ENCODE assay signal across 8 cellular contexts in genomic region chr2:8837795-8838140, GRCh38. TPM values are rescaled to one million over a fixed set of nuclear protein-coding genes. Genes with fewer than 3 reads are reported as not detected.
A peak's percentile ranks its signal among the peaks of the same experiment; 100 is the strongest.
DNase-seq lines count a peak whose midpoint lies in the region; ATAC-seq lines count a peak whose summit lies in the region.

No MANE protein-coding gene starts in this region.

- H3K36me3 ChIP-seq in aorta (ENCODE audit: control insufficient read depth in 1 of 2, insufficient read depth in 2 of 2, low read length in 1 of 2): no peaks in the 10 kb centered on the region

- 65 to 72% methylated on average over 11 of the region's 11 CpGs for WGBS in aorta, 2 donors

- no peak for DNase-seq in Right ventricle myocardium superior
- no peak for DNase-seq in Right ventricle myocardium inferior (ENCODE audit: missing footprints)
- DNase-seq in activated naive CD8-positive, alpha-beta T cell treated with anti-CD3 and anti-CD28 coated beads, Interleukin-2, amount 50 U/mL, for 24 hours: no peak
- DNase-seq in memory B cell (ENCODE audit: low spot score in 2 of 2): no peak
- no peak for DNase-seq in aorta
- DNase-seq in DMS79 (lab: John Stamatoyannopoulos, UW): no peak
- no peak for DNase-seq in OCI-M2 (lab: John Stamatoyannopoulos, UW; ENCODE audit: unreplicated experiment)

- peaks cover 37% of the 10 kb centered on the region for H3K4me1 Mint-ChIP-seq in activated naive CD8-positive, alpha-beta T cell treated with anti-CD3 and anti-CD28 coated beads, Interleukin-2, amount 50 U/mL, for 24 hours
- H3K4me1 Mint-ChIP-seq in memory B cell: peaks cover 29% of the 10 kb centered on the region

- peak overlapping the region in 1 of 2 donors; percentile 16 for H3K27ac ChIP-seq in aorta (ENCODE audit: low read depth in 1 of 2, low read length in 2 of 2)

- H3K4me1 ChIP-seq in aorta (ENCODE audit: control insufficient read depth in 1 of 2, insufficient read depth in 2 of 2, low read length in 2 of 2): no peaks in the 10 kb centered on the region

- peak overlapping the region; percentile 31 for H3K27ac Mint-ChIP-seq in activated naive CD8-positive, alpha-beta T cell treated with anti-CD3 and anti-CD28 coated beads, Interleukin-2, amount 50 U/mL, for 24 hours
- peak overlapping the region; percentile 95 for H3K27ac Mint-ChIP-seq in memory B cell

- H3K27me3 Mint-ChIP-seq in activated naive CD8-positive, alpha-beta T cell treated with anti-CD3 and anti-CD28 coated beads, Interleukin-2, amount 50 U/mL, for 24 hours: no peaks in the 10 kb centered on the region
- H3K27me3 Mint-ChIP-seq in memory B cell: peaks cover 5% of the 10 kb centered on the region

- ATAC-seq in Right ventricle myocardium superior (ENCODE audit: poor library complexity) (peak; percentile 6), Right ventricle myocardium inferior (no peak), memory B cell (ENCODE audit: low read depth) (no peak), aorta (ENCODE audit: low FRiP score) (peak; percentile 13), HG02610 (IDR thresholded peaks at IDR 0.05; ENCODE audit: unreplicated experiment) (no peak)
- ATAC-seq in activated naive CD8-positive, alpha-beta T cell treated with anti-CD3 and anti-CD28 coated beads, Interleukin-2, amount 50 U/mL, for 24 hours: no peak

- H3K9me3 ChIP-seq in aorta (ENCODE audit: control insufficient read depth, low read length): no peaks in the 10 kb centered on the region

- peak overlapping the region; percentile 98 for H3K4me3 Mint-ChIP-seq in activated naive CD8-positive, alpha-beta T cell treated with anti-CD3 and anti-CD28 coated beads, Interleukin-2, amount 50 U/mL, for 24 hours
- peak overlapping the region; percentile 98 for H3K4me3 Mint-ChIP-seq in memory B cell

- no peaks in the 10 kb centered on the region for H3K27me3 ChIP-seq in aorta (ENCODE audit: control insufficient read depth in 1 of 2, insufficient read depth in 2 of 2, low read length in 1 of 2)

- H3K36me3 Mint-ChIP-seq in activated naive CD8-positive, alpha-beta T cell treated with anti-CD3 and anti-CD28 coated beads, Interleukin-2, amount 50 U/mL, for 24 hours (ENCODE audit: low read depth): no peaks in the 10 kb centered on the region
- H3K36me3 Mint-ChIP-seq in memory B cell: peaks cover 3% of the 10 kb centered on the region

- H3K4me3 ChIP-seq in aorta (ENCODE audit: low read length in 2 of 2): peak overlapping the region in 1 of 2 donors; percentile 6

- intact Hi-C loops in Right ventricle myocardium superior (cut with DNase I) (no loop called here), Right ventricle myocardium inferior (cut with DNase I) (no loop called here), aorta (cut with DNase I) (loop anchor here in 1 of 2 donors (2.0 to 10.0 kb wide), 2 partner anchors 17 to 167 kb away; partner anchors contain the start of gene MBOAT2)

- H3K9me3 Mint-ChIP-seq in activated naive CD8-positive, alpha-beta T cell treated with anti-CD3 and anti-CD28 coated beads, Interleukin-2, amount 50 U/mL, for 24 hours: no peaks in the 10 kb centered on the region
- no peaks in the 10 kb centered on the region for H3K9me3 Mint-ChIP-seq in memory B cell

RNA-seq across cellular contexts. Expression of gene KIDINS220, which starts 0.4 kb away (rescaled TPM):
- total RNA-seq in Right ventricle myocardium superior: 48.4 TPM
- 49.0 TPM for total RNA-seq in Right ventricle myocardium inferior
- 10 to 100 TPM; 67.9 to 81.6 TPM for total RNA-seq in aorta
- 10 to 100 TPM in 1 of 2 donors, 1 to 10 TPM in 1; 6.9 to 30.7 TPM for polyA plus RNA-seq in aorta

Comparison
In these comparisons a context has a peak if more than half of its experiments do, and no peak if none do; other contexts are left out.
1. ATAC-seq: peak in Right ventricle myocardium superior (single experiment) and aorta (single experiment); none in Right ventricle myocardium inferior (single experiment), activated naive CD8-positive, alpha-beta T cell treated with anti-CD3 and anti-CD28 coated beads, Interleukin-2, amount 50 U/mL, for 24 hours (single experiment), memory B cell (single experiment) and HG02610 (single experiment).